In the genomic region with DNA sequence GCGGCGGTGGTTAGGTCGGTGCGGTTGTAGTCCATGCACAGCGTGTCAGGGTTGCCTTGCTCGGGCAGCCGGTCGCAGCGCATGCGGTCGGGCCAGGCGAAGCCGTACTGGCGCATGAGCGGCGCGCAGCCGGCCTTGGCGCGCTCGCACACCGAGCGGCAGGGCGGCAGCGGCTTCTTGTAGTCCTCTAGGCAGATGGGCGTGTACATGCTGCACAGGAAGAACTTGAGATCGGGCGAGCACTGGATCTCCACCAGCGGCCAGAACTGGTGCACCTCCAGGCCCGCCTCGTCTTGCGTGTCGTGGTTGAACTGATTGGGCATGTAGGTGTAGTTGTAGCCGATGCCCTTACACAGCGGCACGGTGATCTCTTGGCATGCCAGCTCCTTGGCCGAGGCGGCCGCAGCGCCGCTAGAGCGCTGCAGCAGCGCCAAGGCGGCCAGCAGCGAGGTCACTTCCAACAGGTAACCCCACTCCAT, we compare ENCODE assay signal across 8 cellular contexts.
DNase-seq lines count a peak whose midpoint lies in the region; ATAC-seq and TF ChIP-seq lines count a peak whose summit lies in the region.

No MANE protein-coding gene starts in this region.

- no peaks in the 10 kb centered on the region for H3K36me3 ChIP-seq in neutrophil

- peak; percentile 37 for ATAC-seq in GM18511 (IDR thresholded peaks at IDR 0.05; ENCODE audit: unreplicated experiment)
- ATAC-seq in HG03064 (IDR thresholded peaks at IDR 0.05; ENCODE audit: low read depth, unreplicated experiment): peak; percentile 25

- H3K9me3 ChIP-seq in neutrophil: no peaks in the 10 kb centered on the region

- H3K4me1 ChIP-seq in neutrophil (ENCODE audit: control insufficient read depth in 1 of 2, insufficient read depth in 1 of 2, low read depth in 1 of 2, low read length in 1 of 2): peaks cover 34 to 38% of the 10 kb centered on the region in 2 experiments

- no peak overlapping the region for H3K27ac ChIP-seq in neutrophil

- DNase-seq in AG20443 (ENCODE audit: low spot score): peak; percentile 81
- DNase-seq in NCI-H748 treated with DMSO at 0.1 percent for 48 hours (lab: John Stamatoyannopoulos, UW): peak; percentile 24
- DNase-seq in activated naive CD4-positive, alpha-beta T cell treated with anti-CD3 and anti-CD28 coated beads, Interleukin-2, amount 50 U/mL, for 16 hours: peak; percentile 51
- peak; percentile 41 for DNase-seq in germinal center (ENCODE audit: low spot score)
- DNase-seq in NK-92 treated with Interleukin-12 subunit alpha and Interleukin-12 subunit beta, amount 100 ng/mL, for 24 hours (lab: John Stamatoyannopoulos, UW): no peak

- H3K4me3 ChIP-seq in neutrophil (ENCODE audit: low read depth in 1 of 2, low read length in 1 of 2): peak overlapping the region; percentile 49 to 55

- peaks cover 99% of the 10 kb centered on the region for H3K27me3 ChIP-seq in neutrophil

- TF ChIP-seq CTCF in neutrophil (IDR thresholded peaks at IDR 0.05): no peak
